Comparison of ENCODE assay signal across 12 cellular contexts in genomic region chr5:107594253-107595045, GRCh38.
DNase-seq lines count a peak whose midpoint lies in the region; ATAC-seq and TF ChIP-seq lines count a peak whose summit lies in the region.
"Had no signal": no experiment of that assay in that cellular context is flagged by ENCODE, and none has a peak within 500 bp of the region (broad histone marks: within the 10 kb centered on the region; RNA-seq: fewer than 3 reads in every experiment).

No MANE protein-coding gene starts in this region.

- no peak overlapping the region for H3K4me3 ChIP-seq in mammary epithelial cell (replicated peaks in 1 of 3; ENCODE audit: insufficient read depth in 1 of 3, low read depth in 2 of 3, low read length in 3 of 3)
- peak overlapping the region; percentile 5 for H3K4me3 ChIP-seq in thoracic aorta
- no peak overlapping the region for H3K4me3 ChIP-seq in smooth muscle cell

- intact Hi-C loops in mammary epithelial cell (cut with micrococcal nuclease) = no loop called here
- intact Hi-C loops in left ventricle myocardium superior (cut with micrococcal nuclease) = no loop called here

- no peak for TF ChIP-seq CTCF in mammary epithelial cell (conservative IDR thresholded peaks at IDR 0.05 in 1 of 2, IDR thresholded peaks at IDR 0.05 in 1 of 2; ENCODE audit: extremely low read depth in 1 of 2, insufficient read depth in 1 of 2, low read depth in 1 of 2, low read length in 2 of 2)
- TF ChIP-seq CTCF in thoracic aorta (IDR thresholded peaks at IDR 0.05) = no peak
- no peak for TF ChIP-seq CTCF in smooth muscle cell (IDR thresholded peaks at IDR 0.05; ENCODE audit: borderline replicate concordance, insufficient read depth, poor library complexity, severe bottlenecking)

- H3F3A ChIP-seq in smooth muscle cell (ENCODE audit: low read depth) = no peaks in the 10 kb centered on the region

- BruUV-seq in mammary epithelial cell (replicated peaks; lab: Mats Ljungman, UMichigan) = no TSS peak

- H3K27ac ChIP-seq in mammary epithelial cell (ENCODE audit: insufficient read depth, low read depth, low read length) (no peak overlapping the region), thoracic aorta (peak overlapping the region in 1 of 2 donors; percentile 55), smooth muscle cell (ENCODE audit: low read depth) (no peak overlapping the region)

- H3K4me2 ChIP-seq in mammary epithelial cell (ENCODE audit: insufficient read depth, low read depth, low read length) (no peak overlapping the region), smooth muscle cell (no peak overlapping the region)

- H3K27me3 ChIP-seq in mammary epithelial cell (ENCODE audit: insufficient read depth, low read length) (no peaks in the 10 kb centered on the region), thoracic aorta (replicated peaks; ENCODE audit: insufficient read depth) (no peaks in the 10 kb centered on the region), smooth muscle cell (ENCODE audit: low read depth) (no peaks in the 10 kb centered on the region)

- WGBS in mammary epithelial cell (ENCODE audit: low coverage, missing lambda C conversion rate) = 100% methylated on average over 4 of the region's 4 CpGs
- WGBS in smooth muscle cell (ENCODE audit: low lambda C conversion rate) = 91% methylated on average over 4 of the region's 4 CpGs

- H2AFZ ChIP-seq in mammary epithelial cell (ENCODE audit: low read depth, low read length) = no peak overlapping the region
- no peak overlapping the region for H2AFZ ChIP-seq in smooth muscle cell (ENCODE audit: low read depth)

- H3K9me3 ChIP-seq in mammary epithelial cell (replicated peaks; ENCODE audit: insufficient read depth, low read length) = no peaks in the 10 kb centered on the region
- H3K9me3 ChIP-seq in thoracic aorta = no peaks in the 10 kb centered on the region
- no peaks in the 10 kb centered on the region for H3K9me3 ChIP-seq in smooth muscle cell (replicated peaks; ENCODE audit: low read depth)

- H3K36me3 ChIP-seq in mammary epithelial cell (ENCODE audit: insufficient read depth, low read length) (no peaks in the 10 kb centered on the region), thoracic aorta (no peaks in the 10 kb centered on the region), smooth muscle cell (ENCODE audit: low read depth) (no peaks in the 10 kb centered on the region)

- in situ Hi-C loops in mammary epithelial cell (cut with MboI; ENCODE audit: low sequenced_read_pairs in 2 of 2) = no loop called here

- H3K79me2 ChIP-seq in mammary epithelial cell (ENCODE audit: insufficient read depth, low read length) = peaks cover 69% of the 10 kb centered on the region
- no peaks in the 10 kb centered on the region for H3K79me2 ChIP-seq in smooth muscle cell (ENCODE audit: low read depth)

- peak; percentile 81 for ATAC-seq in left ventricle myocardium superior
- no peak for ATAC-seq in thoracic aorta (ENCODE audit: insufficient number of reproducible peaks, low FRiP score, low read depth)

- CTCF ChIA-PET in mammary epithelial cell (lab: Charles Lee; ENCODE audit: low non-redundant PET) = interaction anchor here (0.6 to 0.9 kb wide), 2 partner anchors 13 to 257 kb away, joined by 6 to 8 read pairs; no protein-coding TSS in a partner anchor

- H3K4me1 ChIP-seq in mammary epithelial cell (ENCODE audit: insufficient read depth, low read length) (peaks cover 9% of the 10 kb centered on the region), thoracic aorta (ENCODE audit: control insufficient read depth in 1 of 2, low read depth in 2 of 2) (peaks cover 14 to 43% of the 10 kb centered on the region in 2 donors), smooth muscle cell (ENCODE audit: low read depth) (peaks cover 13% of the 10 kb centered on the region)

- H3K9ac ChIP-seq in mammary epithelial cell (ENCODE audit: insufficient read depth, low read length) (no peak overlapping the region), smooth muscle cell (ENCODE audit: low read depth) (no peak overlapping the region)

- DNase-seq in HT1080 (ENCODE audit: low read depth) (peak; percentile 38), mammary epithelial cell (peak; percentile 31), left ventricle myocardium superior (no peak), thoracic aorta (ENCODE audit: low spot score) (no peak), NCI-H146 treated with DMSO at 0.1 percent for 48 hours (lab: John Stamatoyannopoulos, UW; ENCODE audit: unreplicated experiment) (no peak), CD1c-positive myeloid dendritic cell (ENCODE audit: extremely low spot score) (no peak), smooth muscle cell (lab: John Stamatoyannopoulos, UW; ENCODE audit: unreplicated experiment) (no peak), activated gamma-delta T cell treated with Interleukin-2 at 50 U/mL for 16 hours (no peak)
- DNase-seq: activated CD4-positive, alpha-beta T cell treated with anti-CD3 and anti-CD28 coated beads for 4 hours; activated T-cell treated with anti-CD3 and anti-CD28 coated beads, Interleukin-2, amount 50 U/mL, for 1 hour; NCI-H1417; posterior cingulate gyrus had no signal

- dilution Hi-C loops in mammary epithelial cell (cut with HindIII; ENCODE audit: low sequenced_read_pairs) = no loop called here

- H4K20me1 ChIP-seq in mammary epithelial cell (ENCODE audit: insufficient read depth, low read length) (no peaks in the 10 kb centered on the region), smooth muscle cell (ENCODE audit: low read depth) (no peaks in the 10 kb centered on the region)

Comparison
In these comparisons a context has a peak if more than half of its experiments do, and no peak if none do; other contexts are left out.
1. DNase-seq: peak in HT1080 (single experiment) and mammary epithelial cell (single experiment); none in left ventricle myocardium superior (single experiment), thoracic aorta (single experiment), NCI-H146 treated with DMSO at 0.1 percent for 48 hours (single experiment), CD1c-positive myeloid dendritic cell (single experiment), smooth muscle cell (single experiment) and activated gamma-delta T cell treated with Interleukin-2 at 50 U/mL for 16 hours (single experiment).